ENCODE assay signal across 8 cellular contexts in the genomic region with DNA sequence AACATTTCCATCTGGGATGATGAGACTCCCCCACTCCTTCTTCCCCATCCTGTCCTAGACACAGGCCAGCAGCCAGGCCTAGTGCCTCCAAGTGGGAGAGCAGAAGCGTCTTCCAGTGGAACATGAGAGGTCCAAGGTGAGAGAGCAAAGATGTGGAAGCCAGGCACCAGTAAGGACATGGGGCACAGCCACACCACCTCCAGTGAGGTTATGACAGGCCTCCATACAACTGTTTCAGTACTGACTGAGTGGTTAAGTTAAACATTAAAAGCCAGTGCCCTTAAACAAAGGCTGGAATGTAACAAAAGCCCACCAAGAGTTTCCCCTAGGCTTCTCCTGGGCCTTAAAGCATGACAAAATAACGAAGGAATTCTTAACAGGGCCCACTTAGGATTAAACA. TPM values are rescaled to one million over a fixed set of nuclear protein-coding genes. Genes with fewer than 3 reads are reported as not detected.
DNase-seq lines count a peak whose midpoint lies in the region; ATAC-seq and TF ChIP-seq lines count a peak whose summit lies in the region.

No MANE protein-coding gene starts in this region.

- peak overlapping the region; percentile 69 for H3K27ac Mint-ChIP-seq in activated CD8-positive, alpha-beta T cell treated with anti-CD3 and anti-CD28 coated beads for 36 hours
- no peak overlapping the region for H3K27ac Mint-ChIP-seq in nephron progenitor cell

- CTCF ChIA-PET in activated CD8-positive, alpha-beta T cell treated with anti-CD3 and anti-CD28 coated beads for 36 hours (lab: Charles Lee): interaction anchor here (1.4 kb wide), 1 partner anchor 9 kb away, joined by 4 read pairs; no protein-coding TSS in a partner anchor

- intact Hi-C loops in activated CD8-positive, alpha-beta T cell treated with anti-CD3 and anti-CD28 coated beads for 36 hours (cut with micrococcal nuclease): no loop called here
- intact Hi-C loops in tibial artery (cut with DNase I; ENCODE audit: low total_unique reads): no loop called here

- H3K36me3 Mint-ChIP-seq in activated CD8-positive, alpha-beta T cell treated with anti-CD3 and anti-CD28 coated beads for 36 hours (ENCODE audit: low read depth): peaks cover 83% of the 10 kb centered on the region
- peaks cover 73% of the 10 kb centered on the region for H3K36me3 Mint-ChIP-seq in nephron progenitor cell (ENCODE audit: low read depth)

- POLR2A ChIA-PET in activated CD8-positive, alpha-beta T cell treated with anti-CD3 and anti-CD28 coated beads for 36 hours (lab: Charles Lee): interaction anchor here (1.6 kb wide), 1 partner anchor 22 kb away, joined by 6 read pairs; the partner anchor contains the start of gene MICAL1

- peaks cover 29 to 43% (median 40%) of the 10 kb centered on the region in 3 donors for H3K36me3 ChIP-seq in tibial artery

- no peaks in the 10 kb centered on the region for H3K27me3 Mint-ChIP-seq in activated CD8-positive, alpha-beta T cell treated with anti-CD3 and anti-CD28 coated beads for 36 hours
- peaks cover 5% of the 10 kb centered on the region for H3K27me3 Mint-ChIP-seq in nephron progenitor cell (ENCODE audit: low read depth, poor library complexity)

- no peak for TF ChIP-seq CTCF in activated CD8-positive, alpha-beta T cell treated with anti-CD3 and anti-CD28 coated beads for 36 hours (IDR thresholded peaks at IDR 0.05)
- no peak for TF ChIP-seq CTCF in nephron progenitor cell (IDR thresholded peaks at IDR 0.05)
- TF ChIP-seq CTCF in tibial artery (IDR thresholded peaks at IDR 0.05): no peak

- H3K9me3 ChIP-seq in tibial artery: no peaks in the 10 kb centered on the region

- H3K4me3 ChIP-seq in tibial artery: no peak overlapping the region

- no peaks in the 10 kb centered on the region for H3K9me3 Mint-ChIP-seq in activated CD8-positive, alpha-beta T cell treated with anti-CD3 and anti-CD28 coated beads for 36 hours
- no peaks in the 10 kb centered on the region for H3K9me3 Mint-ChIP-seq in nephron progenitor cell

- peak; percentile 62 for ATAC-seq in GM18870 (IDR thresholded peaks at IDR 0.05; ENCODE audit: unreplicated experiment)
- ATAC-seq in HG02840 (IDR thresholded peaks at IDR 0.05; ENCODE audit: low FRiP score, unreplicated experiment): peak; percentile 51
- ATAC-seq in activated CD8-positive, alpha-beta T cell treated with anti-CD3 and anti-CD28 coated beads for 36 hours: no peak
- no peak for ATAC-seq in SK-N-SH treated with all-trans-retinoic acid at 6 μM for 48 hours

- DNase-seq in activated CD8-positive, alpha-beta T cell treated with anti-CD3 and anti-CD28 coated beads for 36 hours: no peak
- DNase-seq in nephron progenitor cell (no peak), SIG-M5 treated with dmso at 0.1 percent for 504 hours (lab: John Stamatoyannopoulos, UW; ENCODE audit: unreplicated experiment) (no peak), tibial artery (no peak), DMS153 treated with DMSO at 0.1 percent for 48 hours (lab: John Stamatoyannopoulos, UW; ENCODE audit: unreplicated experiment) (no peak)

- no peaks in the 10 kb centered on the region for H3K27me3 ChIP-seq in tibial artery

- peaks cover 0 to 56% (median 34%) of the 10 kb centered on the region in 4 donors for H3K4me1 ChIP-seq in tibial artery

- H3K4me1 Mint-ChIP-seq in activated CD8-positive, alpha-beta T cell treated with anti-CD3 and anti-CD28 coated beads for 36 hours (ENCODE audit: low read depth): peaks cover 69% of the 10 kb centered on the region
- peaks cover 46% of the 10 kb centered on the region for H3K4me1 Mint-ChIP-seq in nephron progenitor cell

- peak overlapping the region; percentile 96 for H3K4me3 Mint-ChIP-seq in activated CD8-positive, alpha-beta T cell treated with anti-CD3 and anti-CD28 coated beads for 36 hours
- peak overlapping the region; percentile 39 for H3K4me3 Mint-ChIP-seq in nephron progenitor cell

- no peak overlapping the region for H3K27ac ChIP-seq in tibial artery

TF ChIP-seq in SK-N-SH treated with all-trans-retinoic acid at 6 μM for 48 hours, 23 proteins besides CTCF, POLR2A, EP300 and RAD21:
- TF ChIP-seq ZFP3 (CRISPR knock-in tag; IDR thresholded peaks at IDR 0.05): no peak

RNA-seq across cellular contexts. Expression of gene ZBTB24, which starts 5.3 kb away (rescaled TPM):
- total RNA-seq in activated CD8-positive, alpha-beta T cell treated with anti-CD3 and anti-CD28 coated beads for 36 hours: 10 to 100 TPM; 10.5 to 11.8 TPM

RNA-seq across cellular contexts. Expression of gene MICAL1, which starts 22.2 kb away (rescaled TPM):
- 10 to 100 TPM; 17.7 TPM for total RNA-seq in activated CD8-positive, alpha-beta T cell treated with anti-CD3 and anti-CD28 coated beads for 36 hours

RNA-seq across cellular contexts. Expression of gene SMPD2, which starts 37.2 kb away (rescaled TPM):
- total RNA-seq in activated CD8-positive, alpha-beta T cell treated with anti-CD3 and anti-CD28 coated beads for 36 hours: 1 to 10 TPM; 8.7 to 9.6 TPM

RNA-seq across cellular contexts. Expression of gene PPIL6, which starts 37.3 kb away (rescaled TPM):
- under 1 TPM; 0.27 to 0.38 TPM for total RNA-seq in activated CD8-positive, alpha-beta T cell treated with anti-CD3 and anti-CD28 coated beads for 36 hours

Comparison
In these comparisons a context has a peak if more than half of its experiments do, and no peak if none do; other contexts are left out.
1. ATAC-seq: peak in GM18870 (single experiment) and HG02840 (single experiment); none in activated CD8-positive, alpha-beta T cell treated with anti-CD3 and anti-CD28 coated beads for 36 hours (single experiment) and SK-N-SH treated with all-trans-retinoic acid at 6 μM for 48 hours (single experiment).